14 cellular contexts compared by ENCODE assay signal in the genomic region with DNA sequence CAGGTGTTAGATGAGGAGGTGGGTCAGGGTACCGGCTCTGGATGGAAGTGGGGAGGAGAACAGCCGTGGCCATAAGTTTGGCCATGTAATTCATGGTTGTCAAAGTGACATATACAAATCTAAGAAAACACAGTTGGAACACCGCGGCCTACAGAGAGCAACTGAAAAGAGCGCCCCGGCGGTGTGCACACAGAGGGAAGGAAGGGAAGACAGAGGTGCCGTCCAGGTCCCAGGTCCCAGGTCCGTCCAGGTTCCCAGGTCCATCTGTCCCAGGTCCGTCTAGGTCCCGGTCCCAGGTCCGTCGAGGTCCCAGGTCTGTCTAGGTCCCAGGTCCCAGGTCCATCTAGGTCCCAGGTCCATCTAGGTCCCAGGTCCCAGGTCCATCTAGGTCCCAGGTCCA. TPM values are rescaled to one million over a fixed set of nuclear protein-coding genes. Genes with fewer than 3 reads are reported as not detected.
DNase-seq lines count a peak whose midpoint lies in the region; ATAC-seq, FAIRE-seq and TF ChIP-seq lines count a peak whose summit lies in the region.
"Had no signal": no experiment of that assay in that cellular context is flagged by ENCODE, and none has a peak within 500 bp of the region (broad histone marks: within the 10 kb centered on the region; RNA-seq: fewer than 3 reads in every experiment).

No MANE protein-coding gene starts in this region.

- TF ChIP-seq POLR2A in HepG2 (IDR thresholded peaks at IDR 0.05; ENCODE audit: insufficient read depth in 1 of 2, low read depth in 2 of 2, low read length in 2 of 2) = peak in 1 of 2 experiments; percentile 48; a peak in 2 of 4 replicates

- no peak for TF ChIP-seq RAD21 in HepG2 (CRISPR knock-in tag; IDR thresholded peaks at IDR 0.05)

- H3K4me2 ChIP-seq in HepG2 (ENCODE audit: low read depth, low read length) = no peak overlapping the region

- DNase-seq in CD4-positive, CD25-positive, alpha-beta regulatory T cell = no peak
- DNase-seq in D341Med (ENCODE audit: low spot score) (peak; percentile 9), HepG2 (ENCODE audit: low spot score) (no peak), GM03348 (ENCODE audit: low spot score) (no peak), glomerular visceral epithelial cell (ENCODE audit: extremely low spot score) (no peak), BE2C (no peak), foreskin keratinocyte (no peak)
- DNase-seq: DMS53, Karpas-422, MG63, NCI-H1092, NCI-H524 had no signal

- H3K27me3 Mint-ChIP-seq in CD4-positive, CD25-positive, alpha-beta regulatory T cell = no peaks in the 10 kb centered on the region
- no peaks in the 10 kb centered on the region for H3K27me3 Mint-ChIP-seq in activated T-helper 17 cell treated with anti-CD3 and anti-CD28 coated beads, Interleukin-2, amount 50 U/mL, for 72 hours

- in situ Hi-C loops in HepG2 (cut with HindIII; ENCODE audit: extremely low pct_ligation_motif_present, low pct_unique_long_range_greater_than_20kb) = no loop called here

- CTCF ChIA-PET in HepG2 (lab: Yijun Ruan, JAX; ENCODE audit: low intra/inter-chr PET ratio, low total read pairs) = no interaction called here

- POLR2A ChIA-PET in HepG2 (lab: Yijun Ruan, JAX) = interaction anchor here (0.8 to 1.5 kb wide), 2 partner anchors 9 to 26 kb away, joined by 3 to 5 read pairs; a partner anchor contains a TSS

- ATAC-seq in CD4-positive, CD25-positive, alpha-beta regulatory T cell (ENCODE audit: low read depth in 2 of 2) = no peak
- ATAC-seq in activated T-helper 17 cell treated with anti-CD3 and anti-CD28 coated beads, Interleukin-2, amount 50 U/mL, for 72 hours (replicated peaks) = no peak
- ATAC-seq in HepG2 (no peak), foreskin keratinocyte (no peak)

- FAIRE-seq in HepG2 (lab: Jason Lieb, UNC) = no peak

- no peak for TF ChIP-seq EP300 in HepG2 (IDR thresholded peaks at IDR 0.05; ENCODE audit: low read depth in 2 of 2, low read length in 2 of 2)
- no peak for TF ChIP-seq EP300 in HepG2 (CRISPR knock-in tag; IDR thresholded peaks at IDR 0.05; ENCODE audit: borderline replicate concordance)

- no peak overlapping the region for H2AFZ ChIP-seq in HepG2 (ENCODE audit: low read length)

- H3K4me3 ChIP-seq in CD4-positive, CD25-positive, alpha-beta regulatory T cell (ENCODE audit: low read depth, low read length) = no peak overlapping the region
- H3K4me3 ChIP-seq in HepG2 (replicated peaks in 1 of 3; ENCODE audit: insufficient read depth in 1 of 3, low read depth in 2 of 3, low read length in 3 of 3) (no peak overlapping the region), BE2C (ENCODE audit: low read depth, low read length) (no peak overlapping the region)
- H3K4me3 ChIP-seq: MG63 had no signal

- no peak overlapping the region for H3K9ac ChIP-seq in HepG2 (ENCODE audit: insufficient read depth, low read depth, low read length)

- no peaks in the 10 kb centered on the region for H3K36me3 Mint-ChIP-seq in CD4-positive, CD25-positive, alpha-beta regulatory T cell
- peaks cover 29% of the 10 kb centered on the region for H3K36me3 Mint-ChIP-seq in activated T-helper 17 cell treated with anti-CD3 and anti-CD28 coated beads, Interleukin-2, amount 50 U/mL, for 72 hours (ENCODE audit: low read depth)

- peak overlapping the region in 1 of 3 donors; percentile 46 for H3K27ac Mint-ChIP-seq in CD4-positive, CD25-positive, alpha-beta regulatory T cell
- H3K27ac Mint-ChIP-seq in activated T-helper 17 cell treated with anti-CD3 and anti-CD28 coated beads, Interleukin-2, amount 50 U/mL, for 72 hours = peak overlapping the region; percentile 79
- H3K27ac Mint-ChIP-seq: CD14-positive monocyte had no signal

- no peaks in the 10 kb centered on the region for H3K9me3 ChIP-seq in CD4-positive, CD25-positive, alpha-beta regulatory T cell (ENCODE audit: control insufficient read depth in 2 of 2, low read length in 2 of 2)
- H3K9me3 ChIP-seq in HepG2 (ENCODE audit: low read length) (no peaks in the 10 kb centered on the region), BE2C (no peaks in the 10 kb centered on the region)
- H3K9me3 ChIP-seq: MG63 had no signal

- no peak overlapping the region for H3K27ac ChIP-seq in CD4-positive, CD25-positive, alpha-beta regulatory T cell (ENCODE audit: insufficient read depth, low read length, poor library complexity, severe bottlenecking)
- H3K27ac ChIP-seq in HepG2 (ENCODE audit: extremely low read length, insufficient read depth, low read length) (no peak overlapping the region), foreskin keratinocyte (no peak overlapping the region)

- peak overlapping the region in 3 of 4 donors; percentile 52 to 72 (median 63) for H3K4me3 Mint-ChIP-seq in CD4-positive, CD25-positive, alpha-beta regulatory T cell
- H3K4me3 Mint-ChIP-seq in activated T-helper 17 cell treated with anti-CD3 and anti-CD28 coated beads, Interleukin-2, amount 50 U/mL, for 72 hours = no peak overlapping the region
- H3K4me3 Mint-ChIP-seq: CD14-positive monocyte had no signal

- H3K36me3 ChIP-seq in CD4-positive, CD25-positive, alpha-beta regulatory T cell (ENCODE audit: control insufficient read depth, insufficient read depth, low read length) = no peaks in the 10 kb centered on the region
- H3K36me3 ChIP-seq in HepG2 (replicated peaks in 1 of 2; ENCODE audit: control insufficient read depth in 1 of 2, insufficient read depth in 2 of 2, low read length in 2 of 2) (no peaks in the 10 kb centered on the region), BE2C (peaks cover 17% of the 10 kb centered on the region)

- no TSS peak for BruUV-seq in HepG2 (replicated peaks; lab: Mats Ljungman, UMichigan)

- 95% methylated on average over 10 of the region's 13 CpGs for WGBS in HepG2 (ENCODE audit: low lambda C conversion rate)

- H3K9me3 Mint-ChIP-seq in CD4-positive, CD25-positive, alpha-beta regulatory T cell = no peaks in the 10 kb centered on the region
- no peaks in the 10 kb centered on the region for H3K9me3 Mint-ChIP-seq in activated T-helper 17 cell treated with anti-CD3 and anti-CD28 coated beads, Interleukin-2, amount 50 U/mL, for 72 hours

- H3K4me1 Mint-ChIP-seq in CD4-positive, CD25-positive, alpha-beta regulatory T cell = peaks cover 0 to 30% (median 7%) of the 10 kb centered on the region in 4 donors
- no peaks in the 10 kb centered on the region for H3K4me1 Mint-ChIP-seq in activated T-helper 17 cell treated with anti-CD3 and anti-CD28 coated beads, Interleukin-2, amount 50 U/mL, for 72 hours

- peaks cover 8% of the 10 kb centered on the region for H3K4me1 ChIP-seq in CD4-positive, CD25-positive, alpha-beta regulatory T cell (ENCODE audit: control insufficient read depth, insufficient read depth, low read length, poor library complexity, severe bottlenecking)
- peaks cover 27% of the 10 kb centered on the region for H3K4me1 ChIP-seq in HepG2 (ENCODE audit: insufficient read depth, low read length)
- no peaks in the 10 kb centered on the region for H3K4me1 ChIP-seq in BE2C
- H3K4me1 ChIP-seq in foreskin keratinocyte = peaks cover 8% of the 10 kb centered on the region

- no peaks in the 10 kb centered on the region for H3K27me3 ChIP-seq in CD4-positive, CD25-positive, alpha-beta regulatory T cell (ENCODE audit: control insufficient read depth, insufficient read depth, low read length)
- H3K27me3 ChIP-seq in HepG2 (ENCODE audit: control insufficient read depth in 1 of 2, insufficient read depth in 2 of 2, low read length in 2 of 2) = no peaks in the 10 kb centered on the region
- no peaks in the 10 kb centered on the region for H3K27me3 ChIP-seq in BE2C
- no peaks in the 10 kb centered on the region for H3K27me3 ChIP-seq in foreskin keratinocyte
- H3K27me3 ChIP-seq: MG63 had no signal

- peaks cover 18% of the 10 kb centered on the region; the same call in 1 of the 2 replicates for H4K20me1 ChIP-seq in HepG2 (ENCODE audit: insufficient read depth, low read length)

- intact Hi-C loops in HepG2 (cut with micrococcal nuclease; ENCODE audit: unreplicated experiment) = no loop called here

- TF ChIP-seq CTCF in HepG2 (CRISPR knock-in tag; IDR thresholded peaks at IDR 0.05) (no peak), BE2C (IDR thresholded peaks at IDR 0.05; ENCODE audit: low read depth, low read length) (no peak), foreskin keratinocyte (conservative IDR thresholded peaks at IDR 0.05) (no peak)

- peaks cover 21% of the 10 kb centered on the region for H3K79me2 ChIP-seq in HepG2 (ENCODE audit: insufficient read depth, low read length)

RNA-seq across cellular contexts. Expression of a gene that starts 4.5 kb away (rescaled TPM):
- 83.4 TPM for total RNA-seq in CD4-positive, CD25-positive, alpha-beta regulatory T cell
- 100 to 1,000 TPM; 162 to 188 (median 178) TPM for polyA plus RNA-seq in CD4-positive, CD25-positive, alpha-beta regulatory T cell
- total RNA-seq in activated T-helper 17 cell treated with anti-CD3 and anti-CD28 coated beads, Interleukin-2, amount 50 U/mL, for 72 hours = 100 to 1,000 TPM in 1 of 2 donors, 10 to 100 TPM in 1; 57.7 to 147 TPM
- total RNA-seq in HepG2 (2016; rRNA removed; fragmentation: Illumina TruSeq; extraction: Trizol) (127 and 175 TPM in 2 replicates), foreskin keratinocyte (126 and 150 TPM in 2 replicates)
- 95.7 and 120 TPM in 2 replicates for total RNA-seq in HepG2 (2016; cell fraction: cytosol; rRNA removed; fragmentation: Illumina TruSeq; extraction: Trizol; ENCODE audit: low read depth)
- total RNA-seq in HepG2 (2016; cell fraction: insoluble cytoplasmic fraction; rRNA removed; fragmentation: Illumina TruSeq; extraction: Trizol) = 134 and 183 TPM in 2 replicates
- total RNA-seq in HepG2 (2016; cell fraction: membrane; rRNA removed; fragmentation: Illumina TruSeq; extraction: Trizol) = 123 and 133 TPM in 2 replicates
- total RNA-seq in HepG2 (2016; cell fraction: nucleus; rRNA removed; fragmentation: Illumina TruSeq; extraction: Trizol) = 46.7 and 58.9 TPM in 2 replicates
- polyA plus RNA-seq in HepG2 (2011; rRNA removed) (59.0 and 59.2 TPM in 2 replicates), foreskin keratinocyte (198 and 221 TPM in 2 replicates)
- 66.2 and 67.4 TPM in 2 replicates for polyA plus RNA-seq in HepG2 (2011; cell fraction: cytosol; rRNA removed)
- polyA plus RNA-seq in HepG2 (2011; cell fraction: nucleus; rRNA removed) = 66.3 and 68.1 TPM in 2 replicates
- polyA plus RNA-seq in HepG2 (2012) = 76.2 and 77.0 TPM in 2 replicates
- polyA plus RNA-seq in HepG2 (2016; cell fraction: cytosol; fragmentation: Illumina TruSeq; extraction: Trizol; ENCODE audit: low read depth) = 118 and 143 TPM in 2 replicates
- polyA plus RNA-seq in HepG2 (2016; cell fraction: insoluble cytoplasmic fraction; fragmentation: Illumina TruSeq; extraction: Trizol; ENCODE audit: low read depth) = 188 and 207 TPM in 2 replicates
- 122 and 127 TPM in 2 replicates for polyA plus RNA-seq in HepG2 (2016; cell fraction: membrane; fragmentation: Illumina TruSeq; extraction: Trizol; ENCODE audit: low read depth)
- polyA plus RNA-seq in HepG2 (2016; cell fraction: nucleus; fragmentation: Illumina TruSeq; extraction: Trizol; ENCODE audit: insufficient read depth, low read depth) = 127 and 138 TPM in 2 replicates
- polyA minus RNA-seq in HepG2 (2011; rRNA and poly(A)+ RNA removed; ENCODE audit: low replicate concordance) = 58.2 and 96.6 TPM in 2 replicates
- 26.2 and 30.6 TPM in 2 replicates for polyA minus RNA-seq in HepG2 (2011; cell fraction: cytosol; rRNA and poly(A)+ RNA removed)
- 29.2 and 39.5 TPM in 2 replicates for polyA minus RNA-seq in HepG2 (2011; cell fraction: nucleus; rRNA and poly(A)+ RNA removed)
- 709 TPM for polyA plus RNA-seq in BE2C (2012; ENCODE audit: insufficient read depth, insufficient read length, low read depth)

RNA-seq across cellular contexts. Expression of a gene that starts 9.4 kb away (rescaled TPM):
- total RNA-seq in CD4-positive, CD25-positive, alpha-beta regulatory T cell = not detected
- polyA plus RNA-seq in CD4-positive, CD25-positive, alpha-beta regulatory T cell = under 1 TPM in 1 of 4 donors, not detected in 3; 0.14 TPM
- not detected for total RNA-seq in activated T-helper 17 cell treated with anti-CD3 and anti-CD28 coated beads, Interleukin-2, amount 50 U/mL, for 72 hours
- total RNA-seq in HepG2 (2016; rRNA removed; fragmentation: Illumina TruSeq; extraction: Trizol) = 28.3 and 30.1 TPM in 2 replicates
- total RNA-seq in HepG2 (2016; cell fraction: cytosol; rRNA removed; fragmentation: Illumina TruSeq; extraction: Trizol; ENCODE audit: low read depth) = 5.3 and 5.6 TPM in 2 replicates
- 28.5 and 29.3 TPM in 2 replicates for total RNA-seq in HepG2 (2016; cell fraction: insoluble cytoplasmic fraction; rRNA removed; fragmentation: Illumina TruSeq; extraction: Trizol)
- 16.0 and 16.3 TPM in 2 replicates for total RNA-seq in HepG2 (2016; cell fraction: membrane; rRNA removed; fragmentation: Illumina TruSeq; extraction: Trizol)
- total RNA-seq in HepG2 (2016; cell fraction: nucleus; rRNA removed; fragmentation: Illumina TruSeq; extraction: Trizol) = 18.0 and 19.5 TPM in 2 replicates
- polyA plus RNA-seq in HepG2 (2011; rRNA removed) = 12.1 and 13.2 TPM in 2 replicates
- 13.0 and 16.9 TPM in 2 replicates for polyA plus RNA-seq in HepG2 (2011; cell fraction: cytosol; rRNA removed)
- 27.8 and 28.7 TPM in 2 replicates for polyA plus RNA-seq in HepG2 (2011; cell fraction: nucleus; rRNA removed)
- polyA plus RNA-seq in HepG2 (2012) = 7.1 and 8.2 TPM in 2 replicates
- polyA plus RNA-seq in HepG2 (2016; cell fraction: cytosol; fragmentation: Illumina TruSeq; extraction: Trizol; ENCODE audit: low read depth) = 5.0 TPM in 2 replicates
- polyA plus RNA-seq in HepG2 (2016; cell fraction: insoluble cytoplasmic fraction; fragmentation: Illumina TruSeq; extraction: Trizol; ENCODE audit: low read depth) = 30.0 and 31.6 TPM in 2 replicates
- 11.4 and 12.1 TPM in 2 replicates for polyA plus RNA-seq in HepG2 (2016; cell fraction: membrane; fragmentation: Illumina TruSeq; extraction: Trizol; ENCODE audit: low read depth)
- polyA plus RNA-seq in HepG2 (2016; cell fraction: nucleus; fragmentation: Illumina TruSeq; extraction: Trizol; ENCODE audit: insufficient read depth, low read depth) = 45.0 and 48.7 TPM in 2 replicates
- 9.7 TPM in 1 of 2 replicates, not detected in the other for polyA minus RNA-seq in HepG2 (2011; rRNA and poly(A)+ RNA removed; ENCODE audit: low replicate concordance)
- 5.6 and 6.6 TPM in 2 replicates for polyA minus RNA-seq in HepG2 (2011; cell fraction: cytosol; rRNA and poly(A)+ RNA removed)
- polyA minus RNA-seq in HepG2 (2011; cell fraction: nucleus; rRNA and poly(A)+ RNA removed) = 2.6 and 3.6 TPM in 2 replicates
- 0.36 TPM for polyA plus RNA-seq in BE2C (2012; ENCODE audit: insufficient read depth, insufficient read length, low read depth)
- 11.6 and 12.5 TPM in 2 replicates for total RNA-seq in foreskin keratinocyte
- 14.6 and 16.6 TPM in 2 replicates for polyA plus RNA-seq in foreskin keratinocyte
- polyA plus RNA-seq: CD14-positive monocyte had no signal

RNA-seq across cellular contexts. Expression of a gene that starts 12.5 kb away (rescaled TPM):
- total RNA-seq in CD4-positive, CD25-positive, alpha-beta regulatory T cell = 287 TPM
- polyA plus RNA-seq in CD4-positive, CD25-positive, alpha-beta regulatory T cell = 10 to 100 TPM; 17.6 to 24.6 (median 21.4) TPM
- total RNA-seq in activated T-helper 17 cell treated with anti-CD3 and anti-CD28 coated beads, Interleukin-2, amount 50 U/mL, for 72 hours = 100 to 1,000 TPM; 103 to 107 TPM
- total RNA-seq in HepG2 (2016; rRNA removed; fragmentation: Illumina TruSeq; extraction: Trizol) (19.6 and 105 TPM in 2 replicates), foreskin keratinocyte (68.6 and 76.6 TPM in 2 replicates)
- total RNA-seq in HepG2 (2016; cell fraction: cytosol; rRNA removed; fragmentation: Illumina TruSeq; extraction: Trizol; ENCODE audit: low read depth) = 23.1 and 23.2 TPM in 2 replicates
- 18.4 and 112 TPM in 2 replicates for total RNA-seq in HepG2 (2016; cell fraction: insoluble cytoplasmic fraction; rRNA removed; fragmentation: Illumina TruSeq; extraction: Trizol)
- 21.7 and 25.3 TPM in 2 replicates for total RNA-seq in HepG2 (2016; cell fraction: membrane; rRNA removed; fragmentation: Illumina TruSeq; extraction: Trizol)
- 252 and 278 TPM in 2 replicates for total RNA-seq in HepG2 (2016; cell fraction: nucleus; rRNA removed; fragmentation: Illumina TruSeq; extraction: Trizol)
- polyA plus RNA-seq in HepG2 (2011; rRNA removed) (340 and 452 TPM in 2 replicates), foreskin keratinocyte (47.1 and 47.7 TPM in 2 replicates)
- 47.9 and 55.8 TPM in 2 replicates for polyA plus RNA-seq in HepG2 (2011; cell fraction: cytosol; rRNA removed)
- 3,874 and 4,178 TPM in 2 replicates for polyA plus RNA-seq in HepG2 (2011; cell fraction: nucleus; rRNA removed)
- polyA plus RNA-seq in HepG2 (2012) = 208 and 270 TPM in 2 replicates
- polyA plus RNA-seq in HepG2 (2016; cell fraction: cytosol; fragmentation: Illumina TruSeq; extraction: Trizol; ENCODE audit: low read depth) = 4.2 TPM in 2 replicates
- 20.7 and 27.8 TPM in 2 replicates for polyA plus RNA-seq in HepG2 (2016; cell fraction: insoluble cytoplasmic fraction; fragmentation: Illumina TruSeq; extraction: Trizol; ENCODE audit: low read depth)
- 9.4 TPM in 2 replicates for polyA plus RNA-seq in HepG2 (2016; cell fraction: membrane; fragmentation: Illumina TruSeq; extraction: Trizol; ENCODE audit: low read depth)
- polyA plus RNA-seq in HepG2 (2016; cell fraction: nucleus; fragmentation: Illumina TruSeq; extraction: Trizol; ENCODE audit: insufficient read depth, low read depth) = 821 and 868 TPM in 2 replicates
- 74.3 and 99.2 TPM in 2 replicates for polyA minus RNA-seq in HepG2 (2011; rRNA and poly(A)+ RNA removed; ENCODE audit: low replicate concordance)
- 17.2 and 18.4 TPM in 2 replicates for polyA minus RNA-seq in HepG2 (2011; cell fraction: cytosol; rRNA and poly(A)+ RNA removed)
- 560 and 630 TPM in 2 replicates for polyA minus RNA-seq in HepG2 (2011; cell fraction: nucleus; rRNA and poly(A)+ RNA removed)
- 491 TPM for polyA plus RNA-seq in BE2C (2012; ENCODE audit: insufficient read depth, insufficient read length, low read depth)

RNA-seq across cellular contexts. Expression of a gene that starts 23.9 kb away (rescaled TPM):
- total RNA-seq in CD4-positive, CD25-positive, alpha-beta regulatory T cell = not detected
- polyA plus RNA-seq in CD4-positive, CD25-positive, alpha-beta regulatory T cell = not detected
- 1 to 10 TPM in 1 of 2 donors, under 1 TPM in 1; 0.84 to 6.2 TPM for total RNA-seq in activated T-helper 17 cell treated with anti-CD3 and anti-CD28 coated beads, Interleukin-2, amount 50 U/mL, for 72 hours
- 25.1 and 57.5 TPM in 2 replicates for total RNA-seq in HepG2 (2016; rRNA removed; fragmentation: Illumina TruSeq; extraction: Trizol)
- 4.5 and 4.7 TPM in 2 replicates for total RNA-seq in HepG2 (2016; cell fraction: cytosol; rRNA removed; fragmentation: Illumina TruSeq; extraction: Trizol; ENCODE audit: low read depth)
- total RNA-seq in HepG2 (2016; cell fraction: insoluble cytoplasmic fraction; rRNA removed; fragmentation: Illumina TruSeq; extraction: Trizol) = 23.6 and 57.6 TPM in 2 replicates
- 12.5 and 16.0 TPM in 2 replicates for total RNA-seq in HepG2 (2016; cell fraction: membrane; rRNA removed; fragmentation: Illumina TruSeq; extraction: Trizol)
- total RNA-seq in HepG2 (2016; cell fraction: nucleus; rRNA removed; fragmentation: Illumina TruSeq; extraction: Trizol) = 51.4 and 68.6 TPM in 2 replicates
- 40.9 and 61.3 TPM in 2 replicates for polyA plus RNA-seq in HepG2 (2011; rRNA removed)
- 31.3 and 57.3 TPM in 2 replicates for polyA plus RNA-seq in HepG2 (2011; cell fraction: cytosol; rRNA removed)
- polyA plus RNA-seq in HepG2 (2011; cell fraction: nucleus; rRNA removed) = 80.8 and 81.7 TPM in 2 replicates
- polyA plus RNA-seq in HepG2 (2012) = 28.6 and 31.7 TPM in 2 replicates
- 6.7 and 8.2 TPM in 2 replicates for polyA plus RNA-seq in HepG2 (2016; cell fraction: cytosol; fragmentation: Illumina TruSeq; extraction: Trizol; ENCODE audit: low read depth)
- polyA plus RNA-seq in HepG2 (2016; cell fraction: insoluble cytoplasmic fraction; fragmentation: Illumina TruSeq; extraction: Trizol; ENCODE audit: low read depth) = 32.1 and 34.9 TPM in 2 replicates
- 16.7 and 17.0 TPM in 2 replicates for polyA plus RNA-seq in HepG2 (2016; cell fraction: membrane; fragmentation: Illumina TruSeq; extraction: Trizol; ENCODE audit: low read depth)
- polyA plus RNA-seq in HepG2 (2016; cell fraction: nucleus; fragmentation: Illumina TruSeq; extraction: Trizol; ENCODE audit: insufficient read depth, low read depth) = 140 and 151 TPM in 2 replicates
- 0.05 and 92.8 TPM in 2 replicates for polyA minus RNA-seq in HepG2 (2011; rRNA and poly(A)+ RNA removed; ENCODE audit: low replicate concordance)
- polyA minus RNA-seq in HepG2 (2011; cell fraction: cytosol; rRNA and poly(A)+ RNA removed) = 48.6 and 49.4 TPM in 2 replicates
- 12.6 and 15.8 TPM in 2 replicates for polyA minus RNA-seq in HepG2 (2011; cell fraction: nucleus; rRNA and poly(A)+ RNA removed)
- 33.2 TPM for polyA plus RNA-seq in BE2C (2012; ENCODE audit: insufficient read depth, insufficient read length, low read depth)
- 15.0 and 17.5 TPM in 2 replicates for total RNA-seq in foreskin keratinocyte
- 29.1 and 34.9 TPM in 2 replicates for polyA plus RNA-seq in foreskin keratinocyte
- polyA plus RNA-seq: CD14-positive monocyte had no signal

RNA-seq across cellular contexts. Expression of a gene that starts 36.6 kb away (rescaled TPM):
- total RNA-seq in CD4-positive, CD25-positive, alpha-beta regulatory T cell = 76.0 TPM
- 100 to 1,000 TPM; 145 to 190 (median 164) TPM for polyA plus RNA-seq in CD4-positive, CD25-positive, alpha-beta regulatory T cell
- total RNA-seq in activated T-helper 17 cell treated with anti-CD3 and anti-CD28 coated beads, Interleukin-2, amount 50 U/mL, for 72 hours = 100 to 1,000 TPM in 1 of 2 donors, 10 to 100 TPM in 1; 93.3 to 163 TPM
- total RNA-seq in HepG2 (2016; rRNA removed; fragmentation: Illumina TruSeq; extraction: Trizol) (161 and 175 TPM in 2 replicates), foreskin keratinocyte (136 and 158 TPM in 2 replicates)
- 241 and 331 TPM in 2 replicates for total RNA-seq in HepG2 (2016; cell fraction: cytosol; rRNA removed; fragmentation: Illumina TruSeq; extraction: Trizol; ENCODE audit: low read depth)
- total RNA-seq in HepG2 (2016; cell fraction: insoluble cytoplasmic fraction; rRNA removed; fragmentation: Illumina TruSeq; extraction: Trizol) = 166 and 180 TPM in 2 replicates
- total RNA-seq in HepG2 (2016; cell fraction: membrane; rRNA removed; fragmentation: Illumina TruSeq; extraction: Trizol) = 203 and 269 TPM in 2 replicates
- 65.3 and 65.7 TPM in 2 replicates for total RNA-seq in HepG2 (2016; cell fraction: nucleus; rRNA removed; fragmentation: Illumina TruSeq; extraction: Trizol)
- polyA plus RNA-seq in HepG2 (2011; rRNA removed) (64.6 and 69.5 TPM in 2 replicates), foreskin keratinocyte (256 and 267 TPM in 2 replicates)
- polyA plus RNA-seq in HepG2 (2011; cell fraction: cytosol; rRNA removed) = 51.1 and 98.6 TPM in 2 replicates
- polyA plus RNA-seq in HepG2 (2011; cell fraction: nucleus; rRNA removed) = 63.9 and 74.1 TPM in 2 replicates
- 48.0 and 50.3 TPM in 2 replicates for polyA plus RNA-seq in HepG2 (2012)
- polyA plus RNA-seq in HepG2 (2016; cell fraction: cytosol; fragmentation: Illumina TruSeq; extraction: Trizol; ENCODE audit: low read depth) = 247 and 325 TPM in 2 replicates
- 159 and 164 TPM in 2 replicates for polyA plus RNA-seq in HepG2 (2016; cell fraction: insoluble cytoplasmic fraction; fragmentation: Illumina TruSeq; extraction: Trizol; ENCODE audit: low read depth)
- polyA plus RNA-seq in HepG2 (2016; cell fraction: membrane; fragmentation: Illumina TruSeq; extraction: Trizol; ENCODE audit: low read depth) = 168 and 213 TPM in 2 replicates
- polyA plus RNA-seq in HepG2 (2016; cell fraction: nucleus; fragmentation: Illumina TruSeq; extraction: Trizol; ENCODE audit: insufficient read depth, low read depth) = 120 TPM in 2 replicates
- 15.2 and 21.3 TPM in 2 replicates for polyA minus RNA-seq in HepG2 (2011; rRNA and poly(A)+ RNA removed; ENCODE audit: low replicate concordance)
- polyA minus RNA-seq in HepG2 (2011; cell fraction: cytosol; rRNA and poly(A)+ RNA removed) = 17.7 and 18.0 TPM in 2 replicates
- polyA minus RNA-seq in HepG2 (2011; cell fraction: nucleus; rRNA and poly(A)+ RNA removed) = 11.1 and 11.9 TPM in 2 replicates
- 640 TPM for polyA plus RNA-seq in BE2C (2012; ENCODE audit: insufficient read depth, insufficient read length, low read depth)
